ENCODE assay signal across 8 cellular contexts in genomic region chr11:57493507-57494503, GRCh38. TPM values are rescaled to one million over a fixed set of nuclear protein-coding genes. Genes with fewer than 3 reads are reported as not detected.
DNase-seq lines count a peak whose midpoint lies in the region; ATAC-seq and TF ChIP-seq lines count a peak whose summit lies in the region.

No MANE protein-coding gene starts in this region.

- peaks cover 12% of the 10 kb centered on the region for H3K4me1 Mint-ChIP-seq in activated CD4-positive, alpha-beta memory T cell treated with anti-CD3 and anti-CD28 coated beads, Interleukin-2, amount 10 ng/mL, durations not matched to agents 7 days and 5 days
- H3K4me1 Mint-ChIP-seq in neural progenitor cell: peaks cover 12% of the 10 kb centered on the region

- H3K9ac ChIP-seq in endocrine pancreas (ENCODE audit: control insufficient read depth, insufficient read depth, low read length) (peak overlapping the region; percentile 67), neural progenitor cell (no peak overlapping the region)

- no peak overlapping the region for H3K4me2 ChIP-seq in neural progenitor cell

- CTCF ChIA-PET in activated CD4-positive, alpha-beta memory T cell treated with anti-CD3 and anti-CD28 coated beads, Interleukin-2, amount 10 ng/mL, durations not matched to agents 7 days and 5 days (lab: Charles Lee): interaction anchor here (0.7 to 8.0 kb wide), 52 partner anchors 8 to 325 kb away, joined by 3 to 296 read pairs (median 4); partner anchors contain the start of genes RTN4RL2, SLC43A1, TIMM10 and UBE2L6

- H3K4me3 ChIP-seq in H7 (ENCODE audit: insufficient read depth, low read depth, low read length) (no peak overlapping the region), endocrine pancreas (ENCODE audit: control insufficient read depth, insufficient read depth, low read length) (no peak overlapping the region), neural progenitor cell (no peak overlapping the region), thoracic aorta (no peak overlapping the region)

- H3K9me3 ChIP-seq in endocrine pancreas (ENCODE audit: control insufficient read depth, low read length) (no peaks in the 10 kb centered on the region), neural progenitor cell (ENCODE audit: low read depth) (no peaks in the 10 kb centered on the region), thoracic aorta (no peaks in the 10 kb centered on the region)

- peaks cover under 1% of the 10 kb centered on the region for H4K20me1 ChIP-seq in neural progenitor cell (ENCODE audit: low read depth)

- POLR2A ChIA-PET in activated CD4-positive, alpha-beta memory T cell treated with anti-CD3 and anti-CD28 coated beads, Interleukin-2, amount 10 ng/mL, durations not matched to agents 7 days and 5 days (lab: Charles Lee): interaction anchor here (0.9 to 4.7 kb wide), 4 partner anchors 8 to 37 kb away, joined by 3 to 30 read pairs (median 10); partner anchors contain the start of genes SLC43A1 and TIMM10

- H3K4me1 ChIP-seq in endocrine pancreas (ENCODE audit: control insufficient read depth, insufficient read depth, low read length) (no peaks in the 10 kb centered on the region), neural progenitor cell (no peaks in the 10 kb centered on the region), thoracic aorta (ENCODE audit: control insufficient read depth in 1 of 2, low read depth in 2 of 2) (peaks cover 0 to 3% of the 10 kb centered on the region in 2 donors)

- TF ChIP-seq CTCF in neural progenitor cell (IDR thresholded peaks at IDR 0.05): peak; percentile 86
- peak; percentile 83 for TF ChIP-seq CTCF in thoracic aorta (IDR thresholded peaks at IDR 0.05)

- H3K79me2 ChIP-seq in neural progenitor cell (ENCODE audit: low read depth): no peaks in the 10 kb centered on the region

- intact Hi-C loops in posterior vena cava (cut with DNase I): loop anchor here in 1 of 2 donors (5.0 kb wide), 1 partner anchor 33 kb away; no protein-coding TSS in a partner anchor

- H3K9me3 Mint-ChIP-seq in activated CD4-positive, alpha-beta memory T cell treated with anti-CD3 and anti-CD28 coated beads, Interleukin-2, amount 10 ng/mL, durations not matched to agents 7 days and 5 days: no peaks in the 10 kb centered on the region
- no peaks in the 10 kb centered on the region for H3K9me3 Mint-ChIP-seq in neural progenitor cell

- no peaks in the 10 kb centered on the region for H3K27me3 Mint-ChIP-seq in activated CD4-positive, alpha-beta memory T cell treated with anti-CD3 and anti-CD28 coated beads, Interleukin-2, amount 10 ng/mL, durations not matched to agents 7 days and 5 days
- peaks cover 23% of the 10 kb centered on the region for H3K27me3 Mint-ChIP-seq in neural progenitor cell (ENCODE audit: insufficient read depth, low read depth)

- no peaks in the 10 kb centered on the region for H3K27me3 ChIP-seq in H7 (ENCODE audit: control insufficient read depth, insufficient read depth, low read length)
- no peaks in the 10 kb centered on the region for H3K27me3 ChIP-seq in endocrine pancreas (ENCODE audit: control insufficient read depth, insufficient read depth, low read length)
- peaks cover 16% of the 10 kb centered on the region for H3K27me3 ChIP-seq in neural progenitor cell
- H3K27me3 ChIP-seq in thoracic aorta (replicated peaks; ENCODE audit: insufficient read depth): no peaks in the 10 kb centered on the region

- peak; percentile 53 for DNase-seq in ELR (ENCODE audit: low read depth)
- DNase-seq in H7: peak; percentile 87
- peak; percentile 34 for DNase-seq in NCI-H146 treated with DMSO at 0.1 percent for 48 hours (lab: John Stamatoyannopoulos, UW; ENCODE audit: unreplicated experiment)
- DNase-seq in activated CD4-positive, alpha-beta memory T cell treated with anti-CD3 and anti-CD28 coated beads, Interleukin-2, amount 10 ng/mL, durations not matched to agents 7 days and 5 days: peak; percentile 76
- DNase-seq in neural progenitor cell (ENCODE audit: low spot score): peak; percentile 65
- no peak for DNase-seq in thoracic aorta (ENCODE audit: low spot score)
- DNase-seq in posterior vena cava (ENCODE audit: low spot score): no peak

- peak overlapping the region; percentile 73 for H3K27ac Mint-ChIP-seq in activated CD4-positive, alpha-beta memory T cell treated with anti-CD3 and anti-CD28 coated beads, Interleukin-2, amount 10 ng/mL, durations not matched to agents 7 days and 5 days
- H3K27ac Mint-ChIP-seq in neural progenitor cell: no peak overlapping the region

- ATAC-seq in thoracic aorta (ENCODE audit: insufficient number of reproducible peaks, low FRiP score, low read depth): no peak

- no peaks in the 10 kb centered on the region for H3F3A ChIP-seq in neural progenitor cell (ENCODE audit: low read depth)

- no peak overlapping the region for H3K27ac ChIP-seq in neural progenitor cell
- no peak overlapping the region for H3K27ac ChIP-seq in thoracic aorta

- no peak overlapping the region for H3K4me3 Mint-ChIP-seq in activated CD4-positive, alpha-beta memory T cell treated with anti-CD3 and anti-CD28 coated beads, Interleukin-2, amount 10 ng/mL, durations not matched to agents 7 days and 5 days
- H3K4me3 Mint-ChIP-seq in neural progenitor cell: no peak overlapping the region

- peaks cover 24% of the 10 kb centered on the region for H3K36me3 Mint-ChIP-seq in activated CD4-positive, alpha-beta memory T cell treated with anti-CD3 and anti-CD28 coated beads, Interleukin-2, amount 10 ng/mL, durations not matched to agents 7 days and 5 days (ENCODE audit: low read depth)
- H3K36me3 Mint-ChIP-seq in neural progenitor cell: no peaks in the 10 kb centered on the region

- H3K36me3 ChIP-seq in H7 (replicated peaks; ENCODE audit: control insufficient read depth, insufficient read depth, low read length) (peaks cover 20% of the 10 kb centered on the region), endocrine pancreas (ENCODE audit: control insufficient read depth, insufficient read depth, low read length) (no peaks in the 10 kb centered on the region), neural progenitor cell (no peaks in the 10 kb centered on the region), thoracic aorta (peaks cover 3% of the 10 kb centered on the region)

- no peak overlapping the region for H2AFZ ChIP-seq in neural progenitor cell (replicated peaks)

RNA-seq across cellular contexts. Expression of gene SLC43A1, which starts 21.7 kb away (rescaled TPM):
- 30.7 and 33.1 TPM in 2 replicates for total RNA-seq in H7 (2014; rRNA removed; shearing (Covaris generic))
- total RNA-seq in activated CD4-positive, alpha-beta memory T cell treated with anti-CD3 and anti-CD28 coated beads, Interleukin-2, amount 10 ng/mL, durations not matched to agents 7 days and 5 days: 10 to 100 TPM; 29.9 to 31.7 TPM
- total RNA-seq in neural progenitor cell (ENCODE audit: low replicate concordance) (0.99 and 1.5 TPM in 2 replicates), thoracic aorta (10 to 100 TPM; 16.6 to 23.6 TPM), posterior vena cava (10 to 100 TPM in 1 of 2 donors, 1 to 10 TPM in 1; 8.1 to 11.5 TPM)

RNA-seq across cellular contexts. Expression of gene RTN4RL2, which starts 33.5 kb away (rescaled TPM):
- 3.1 and 3.4 TPM in 2 replicates for total RNA-seq in H7 (2014; rRNA removed; shearing (Covaris generic))
- under 1 TPM; 0.35 to 0.50 TPM for total RNA-seq in activated CD4-positive, alpha-beta memory T cell treated with anti-CD3 and anti-CD28 coated beads, Interleukin-2, amount 10 ng/mL, durations not matched to agents 7 days and 5 days
- total RNA-seq in neural progenitor cell (ENCODE audit: low replicate concordance) (0.13 and 1.9 TPM in 2 replicates), thoracic aorta (under 1 TPM in 1 of 2 donors, not detected in 1; 0.35 TPM), posterior vena cava (1 to 10 TPM; 2.0 to 2.9 TPM)

RNA-seq across cellular contexts. Expression of gene TIMM10, which starts 36.7 kb away (rescaled TPM):
- total RNA-seq in H7 (2014; rRNA removed; shearing (Covaris generic)): 58.6 and 73.3 TPM in 2 replicates
- total RNA-seq in activated CD4-positive, alpha-beta memory T cell treated with anti-CD3 and anti-CD28 coated beads, Interleukin-2, amount 10 ng/mL, durations not matched to agents 7 days and 5 days: 10 to 100 TPM; 82.4 to 86.1 TPM
- 19.1 and 21.9 TPM in 2 replicates for total RNA-seq in neural progenitor cell (ENCODE audit: low replicate concordance)
- 10 to 100 TPM; 19.5 to 33.5 TPM for total RNA-seq in thoracic aorta
- total RNA-seq in posterior vena cava: 10 to 100 TPM; 31.8 to 38.1 TPM

RNA-seq across cellular contexts. Expression of gene SMTNL1, which starts 43.6 kb away (rescaled TPM):
- total RNA-seq in H7 (2014; rRNA removed; shearing (Covaris generic)): not detected in 2 replicates
- not detected for total RNA-seq in activated CD4-positive, alpha-beta memory T cell treated with anti-CD3 and anti-CD28 coated beads, Interleukin-2, amount 10 ng/mL, durations not matched to agents 7 days and 5 days
- total RNA-seq in neural progenitor cell (ENCODE audit: low replicate concordance) (0.28 TPM in 1 of 2 replicates, not detected in the other), thoracic aorta (not detected), posterior vena cava (not detected)

Comparison
In these comparisons a context has a peak if more than half of its experiments do, and no peak if none do; other contexts are left out.
1. DNase-seq: peak in ELR (single experiment), H7 (single experiment), NCI-H146 treated with DMSO at 0.1 percent for 48 hours (single experiment), activated CD4-positive, alpha-beta memory T cell treated with anti-CD3 and anti-CD28 coated beads, Interleukin-2, amount 10 ng/mL, durations not matched to agents 7 days and 5 days (single experiment) and neural progenitor cell (single experiment); none in thoracic aorta (single experiment) and posterior vena cava (single experiment).